ENCODE assay signal across 8 cellular contexts in the genomic region with DNA sequence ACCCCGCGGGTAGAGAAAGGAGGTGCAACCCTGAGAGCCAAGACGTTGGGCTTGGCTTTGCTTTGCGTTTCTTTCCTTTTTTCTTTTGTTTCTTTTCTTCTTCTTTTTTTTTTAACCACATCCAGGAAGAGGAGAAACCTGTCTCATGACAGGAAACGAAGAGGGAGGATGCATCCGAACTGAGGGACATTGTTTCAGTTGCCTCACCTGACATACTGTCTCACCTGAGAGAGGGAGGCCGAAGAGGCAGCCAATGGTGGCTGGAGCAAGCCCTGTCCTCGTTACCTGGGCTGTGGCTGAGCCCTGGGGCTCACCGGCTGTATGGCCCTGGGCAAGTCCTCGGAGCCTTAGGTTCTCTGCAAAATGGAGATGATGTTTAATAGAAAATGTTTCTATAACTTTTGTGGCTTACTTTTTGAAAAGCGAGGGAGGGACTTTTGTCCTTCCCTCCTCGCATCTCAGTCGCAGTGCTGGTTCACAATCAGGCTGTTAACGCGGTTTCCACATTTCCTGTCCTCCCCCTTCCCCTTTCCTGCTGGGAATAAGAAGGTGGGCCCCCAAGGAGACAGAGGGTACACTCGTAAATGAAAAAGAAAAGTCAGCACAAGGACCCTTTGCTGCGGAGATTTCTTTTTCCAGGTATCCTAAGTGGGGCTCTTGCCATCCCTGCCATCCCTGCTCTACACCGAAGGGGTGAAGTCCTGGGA. TPM values are rescaled to one million over a fixed set of nuclear protein-coding genes. Genes with fewer than 3 reads are reported as not detected.
DNase-seq lines count a peak whose midpoint lies in the region; ATAC-seq and TF ChIP-seq lines count a peak whose summit lies in the region.

No MANE protein-coding gene starts in this region.

- no peaks in the 10 kb centered on the region for H3K36me3 ChIP-seq in DND-41 (ENCODE audit: insufficient read depth, low read length)
- H3K36me3 ChIP-seq in smooth muscle cell (ENCODE audit: low read depth), result no peaks in the 10 kb centered on the region

- H3K27ac ChIP-seq in DND-41 (ENCODE audit: low read length), result peak overlapping the region; percentile 67
- peak overlapping the region; percentile 99 for H3K27ac ChIP-seq in smooth muscle cell (ENCODE audit: low read depth)

- WGBS in smooth muscle cell (ENCODE audit: low lambda C conversion rate), result 29% methylated on average over 18 of the region's 18 CpGs

- CTCF ChIA-PET in activated CD8-positive, alpha-beta T cell treated with anti-CD3 and anti-CD28 coated beads, Interleukin-2, amount 10 ng/mL, durations not matched to agents 7 days and 5 days (lab: Charles Lee), result interaction anchor here (1.8 kb wide), 1 partner anchor 29 kb away, joined by 7 read pairs; no protein-coding TSS in a partner anchor

- H3K4me1 ChIP-seq in DND-41 (ENCODE audit: insufficient read depth, low read length) (peaks cover 21% of the 10 kb centered on the region), smooth muscle cell (ENCODE audit: low read depth) (peaks cover 14% of the 10 kb centered on the region)

- H3K4me3 Mint-ChIP-seq in activated CD8-positive, alpha-beta T cell treated with anti-CD3 and anti-CD28 coated beads, Interleukin-2, amount 10 ng/mL, durations not matched to agents 7 days and 5 days, result peak overlapping the region; percentile 73
- H3K4me3 Mint-ChIP-seq in glutamatergic neuron (ENCODE audit: unreplicated experiment), result peak overlapping the region; percentile 86

- H2AFZ ChIP-seq in DND-41 (ENCODE audit: low read depth, low read length), result peak overlapping the region; percentile 97
- H2AFZ ChIP-seq in smooth muscle cell (ENCODE audit: low read depth), result peak overlapping the region; percentile 70

- H3K27ac Mint-ChIP-seq in activated CD8-positive, alpha-beta T cell treated with anti-CD3 and anti-CD28 coated beads, Interleukin-2, amount 10 ng/mL, durations not matched to agents 7 days and 5 days, result peak overlapping the region; percentile 87
- H3K27ac Mint-ChIP-seq in glutamatergic neuron (ENCODE audit: unreplicated experiment), result no peak overlapping the region

- H4K20me1 ChIP-seq in DND-41 (ENCODE audit: insufficient read depth, low read length), result no peaks in the 10 kb centered on the region
- no peaks in the 10 kb centered on the region for H4K20me1 ChIP-seq in smooth muscle cell (ENCODE audit: low read depth)

- TF ChIP-seq CTCF in DND-41 (IDR thresholded peaks at IDR 0.05; ENCODE audit: borderline replicate concordance, extremely low read depth, low read length, poor library complexity, severe bottlenecking) (no peak), glutamatergic neuron (IDR thresholded peaks at IDR 0.05; ENCODE audit: partially characterized antibody, unreplicated experiment) (no peak), smooth muscle cell (IDR thresholded peaks at IDR 0.05; ENCODE audit: borderline replicate concordance, insufficient read depth, poor library complexity, severe bottlenecking) (no peak)

- H3K4me2 ChIP-seq in DND-41 (ENCODE audit: insufficient read depth, low read length) (peak overlapping the region; percentile 99), smooth muscle cell (peak overlapping the region; percentile 92)

- DNase-seq in DND-41 (no peak), HuH-7.5 (ENCODE audit: low spot score) (peak; percentile 24), glutamatergic neuron (no peak), smooth muscle cell (lab: John Stamatoyannopoulos, UW; ENCODE audit: unreplicated experiment) (no peak), AML-193 (lab: John Stamatoyannopoulos, UW) (no peak), medulla oblongata (ENCODE audit: extremely low spot score) (no peak)
- peak; percentile 63 for DNase-seq in activated CD8-positive, alpha-beta T cell treated with anti-CD3 and anti-CD28 coated beads, Interleukin-2, amount 10 ng/mL, durations not matched to agents 7 days and 5 days

- H3K79me2 ChIP-seq in DND-41 (ENCODE audit: insufficient read depth, low read length) (no peaks in the 10 kb centered on the region), smooth muscle cell (ENCODE audit: low read depth) (peaks cover 40% of the 10 kb centered on the region)

- H3K4me3 ChIP-seq in DND-41 (ENCODE audit: low read depth in 1 of 2, low read length in 2 of 2) (peak overlapping the region; percentile 39 to 69; a peak in 3 of 4 replicates), smooth muscle cell (peak overlapping the region; percentile 62)

- H3K4me1 Mint-ChIP-seq in activated CD8-positive, alpha-beta T cell treated with anti-CD3 and anti-CD28 coated beads, Interleukin-2, amount 10 ng/mL, durations not matched to agents 7 days and 5 days (ENCODE audit: low read depth), result peaks cover 21% of the 10 kb centered on the region
- peaks cover 4% of the 10 kb centered on the region for H3K4me1 Mint-ChIP-seq in glutamatergic neuron (ENCODE audit: low read depth, unreplicated experiment)

- peaks cover 14% of the 10 kb centered on the region for H3F3A ChIP-seq in smooth muscle cell (ENCODE audit: low read depth)

- peaks cover 10% of the 10 kb centered on the region for H3K27me3 Mint-ChIP-seq in activated CD8-positive, alpha-beta T cell treated with anti-CD3 and anti-CD28 coated beads, Interleukin-2, amount 10 ng/mL, durations not matched to agents 7 days and 5 days (ENCODE audit: low read depth)
- H3K27me3 Mint-ChIP-seq in glutamatergic neuron (ENCODE audit: unreplicated experiment), result peaks cover 5% of the 10 kb centered on the region

- POLR2A ChIA-PET in activated CD8-positive, alpha-beta T cell treated with anti-CD3 and anti-CD28 coated beads, Interleukin-2, amount 10 ng/mL, durations not matched to agents 7 days and 5 days (lab: Charles Lee), result interaction anchor here (0.9 to 1.5 kb wide), 4 partner anchors 26 to 84 kb away, joined by 3 to 16 read pairs (median 4); a partner anchor contains a TSS

- H3K9me3 ChIP-seq in DND-41 (ENCODE audit: insufficient read depth, low read length, severe bottlenecking) (no peaks in the 10 kb centered on the region), smooth muscle cell (replicated peaks; ENCODE audit: low read depth) (no peaks in the 10 kb centered on the region)

- H3K27me3 ChIP-seq in DND-41 (ENCODE audit: insufficient read depth, low read length, poor library complexity) (no peaks in the 10 kb centered on the region), smooth muscle cell (ENCODE audit: low read depth) (no peaks in the 10 kb centered on the region)

- no peaks in the 10 kb centered on the region for H3K9me3 Mint-ChIP-seq in activated CD8-positive, alpha-beta T cell treated with anti-CD3 and anti-CD28 coated beads, Interleukin-2, amount 10 ng/mL, durations not matched to agents 7 days and 5 days (ENCODE audit: insufficient read depth)
- peaks cover 5% of the 10 kb centered on the region for H3K9me3 Mint-ChIP-seq in glutamatergic neuron (ENCODE audit: unreplicated experiment)

- H3K9ac ChIP-seq in DND-41 (ENCODE audit: low read depth, low read length), result peak overlapping the region; percentile 83
- H3K9ac ChIP-seq in smooth muscle cell (ENCODE audit: low read depth), result peak overlapping the region; percentile 97

- H3K36me3 Mint-ChIP-seq in activated CD8-positive, alpha-beta T cell treated with anti-CD3 and anti-CD28 coated beads, Interleukin-2, amount 10 ng/mL, durations not matched to agents 7 days and 5 days (ENCODE audit: low read depth), result peaks cover 2% of the 10 kb centered on the region
- H3K36me3 Mint-ChIP-seq in glutamatergic neuron (ENCODE audit: unreplicated experiment), result no peaks in the 10 kb centered on the region

- ATAC-seq in DND-41 (ENCODE audit: insufficient read depth, low read depth) (no peak), GM21528 (IDR thresholded peaks at IDR 0.05; ENCODE audit: low FRiP score, unreplicated experiment) (peak; percentile 42)
- ATAC-seq in activated CD8-positive, alpha-beta T cell treated with anti-CD3 and anti-CD28 coated beads, Interleukin-2, amount 10 ng/mL, durations not matched to agents 7 days and 5 days, result peak; percentile 52

RNA-seq across cellular contexts. Expression of a gene that starts 29.4 kb away (rescaled TPM):
- total RNA-seq in activated CD8-positive, alpha-beta T cell treated with anti-CD3 and anti-CD28 coated beads, Interleukin-2, amount 10 ng/mL, durations not matched to agents 7 days and 5 days, result 1 to 10 TPM; 2.3 to 2.5 TPM
- total RNA-seq in glutamatergic neuron (ENCODE audit: unreplicated experiment) (0.20 TPM), smooth muscle cell (10.9 and 15.4 TPM in 2 replicates)
- polyA plus RNA-seq in smooth muscle cell, result 5.6 and 6.1 TPM in 2 replicates

Comparison
In these comparisons a context has a peak if more than half of its experiments do, and no peak if none do; other contexts are left out.
1. DNase-seq: peak in HuH-7.5 (single experiment) and activated CD8-positive, alpha-beta T cell treated with anti-CD3 and anti-CD28 coated beads, Interleukin-2, amount 10 ng/mL, durations not matched to agents 7 days and 5 days (single experiment); none in DND-41 (single experiment), glutamatergic neuron (single experiment), smooth muscle cell (single experiment), AML-193 (0 of 2) and medulla oblongata (single experiment).